In the genomic region with DNA sequence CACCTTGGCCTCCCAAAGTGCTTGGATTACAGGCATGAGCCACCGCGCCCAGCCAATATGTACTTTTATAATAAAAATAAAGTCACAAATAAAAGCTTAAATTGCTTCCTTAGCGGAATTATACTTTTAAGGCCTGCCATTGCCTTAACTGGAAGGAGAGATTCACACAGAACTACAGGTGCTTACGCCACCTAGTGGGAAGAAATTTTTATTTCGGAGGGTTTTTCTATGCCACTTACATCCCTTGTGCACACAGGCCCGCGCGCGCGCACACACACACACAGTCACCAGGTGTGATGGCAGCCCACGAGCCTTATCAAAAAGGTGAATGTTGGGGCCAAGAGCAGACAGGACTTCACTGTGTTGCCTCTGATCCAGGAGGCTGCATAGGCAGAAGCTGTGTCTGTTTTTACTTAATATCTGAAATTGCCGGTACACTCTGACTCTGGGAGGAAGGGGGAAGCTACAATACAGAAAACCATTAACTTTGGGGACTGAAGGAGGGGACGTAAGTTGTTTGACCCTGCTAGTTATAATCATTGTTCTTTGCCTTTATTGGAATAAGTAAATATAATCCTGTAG, we compare ENCODE assay signal across 9 cellular contexts.
DNase-seq lines count a peak whose midpoint lies in the region; ATAC-seq and TF ChIP-seq lines count a peak whose summit lies in the region.
"Had no signal": no experiment of that assay in that cellular context is flagged by ENCODE, and none has a peak within 500 bp of the region (broad histone marks: within the 10 kb centered on the region; RNA-seq: fewer than 3 reads in every experiment).

No MANE protein-coding gene starts in this region.

- no peaks in the 10 kb centered on the region for H3K4me1 Mint-ChIP-seq in HFFc6 (ENCODE audit: low read depth)

- no peak overlapping the region for H3K4me3 ChIP-seq in right atrium auricular region

- H3K9me3 Mint-ChIP-seq in HFFc6: no peaks in the 10 kb centered on the region
- H3K9me3 Mint-ChIP-seq: IgD-negative memory B cell had no signal

- no peak overlapping the region for H3K4me3 Mint-ChIP-seq in HFFc6
- H3K4me3 Mint-ChIP-seq: IgD-negative memory B cell had no signal

- TF ChIP-seq CTCF in HFFc6 (IDR thresholded peaks at IDR 0.05) (peak; percentile 86), right atrium auricular region (IDR thresholded peaks at IDR 0.05) (peak; percentile 15 to 72)

- H3K36me3 ChIP-seq in right atrium auricular region: no peaks in the 10 kb centered on the region

- H3K27ac Mint-ChIP-seq in HFFc6: no peak overlapping the region
- H3K27ac Mint-ChIP-seq: IgD-negative memory B cell had no signal

- H3K9me3 ChIP-seq in right atrium auricular region: no peaks in the 10 kb centered on the region

- H3K27ac ChIP-seq in right atrium auricular region: peak overlapping the region in 1 of 2 donors; percentile 20

- H3K4me1 ChIP-seq in right atrium auricular region: peaks cover 0 to 8% of the 10 kb centered on the region in 2 donors

- peak; percentile 50 for DNase-seq in COLO668 (lab: John Stamatoyannopoulos, UW; ENCODE audit: unreplicated experiment)
- peak; percentile 49 for DNase-seq in HFFc6
- peak; percentile 73 for DNase-seq in NCI-H69 (lab: John Stamatoyannopoulos, UW)
- peak; percentile 69 for DNase-seq in amniotic epithelial cell (ENCODE audit: low read depth)
- DNase-seq in right atrium auricular region (ENCODE audit: low spot score): peak; percentile 60
- DNase-seq in renal cortical epithelial cell (ENCODE audit: low read depth): peak; percentile 64
- DNase-seq in GDM1 (lab: John Stamatoyannopoulos, UW): no peak

- H3K27me3 ChIP-seq in right atrium auricular region: no peaks in the 10 kb centered on the region

- H3K36me3 Mint-ChIP-seq in HFFc6 (ENCODE audit: low read depth): no peaks in the 10 kb centered on the region
- H3K36me3 Mint-ChIP-seq: IgD-negative memory B cell had no signal

- peaks cover 4% of the 10 kb centered on the region for H3K27me3 Mint-ChIP-seq in HFFc6 (ENCODE audit: insufficient read depth)

- no peak for ATAC-seq in GM18861 (IDR thresholded peaks at IDR 0.05; ENCODE audit: unreplicated experiment)
